In genomic region chr13:40120288-40120687, GRCh38 we compare ENCODE assay signal across 19 cellular contexts.
DNase-seq lines count a peak whose midpoint lies in the region; ATAC-seq, FAIRE-seq and TF ChIP-seq lines count a peak whose summit lies in the region.
"Had no signal": no experiment of that assay in that cellular context is flagged by ENCODE, and none has a peak within 500 bp of the region (broad histone marks: within the 10 kb centered on the region; RNA-seq: fewer than 3 reads in every experiment).

No MANE protein-coding gene starts in this region.

- no peaks in the 10 kb centered on the region for H3K36me3 Mint-ChIP-seq in astrocyte (ENCODE audit: low read depth, unreplicated experiment)
- no peaks in the 10 kb centered on the region for H3K36me3 Mint-ChIP-seq in natural killer cell treated with Interleukin-12 subunit alpha and Interleukin-12 subunit beta and Interleukin-15 and Interleukin-18, amount 100 ng/mL, for 72 hours
- H3K36me3 Mint-ChIP-seq in activated CD4-positive, alpha-beta memory T cell treated with anti-CD3 and anti-CD28 coated beads, Interleukin-2, amount 10 ng/mL, durations not matched to agents 7 days and 5 days (ENCODE audit: low read depth) = peaks cover 10% of the 10 kb centered on the region
- H3K36me3 Mint-ChIP-seq: immature natural killer cell had no signal

- no peak for ATAC-seq in natural killer cell treated with Interleukin-12 subunit alpha and Interleukin-12 subunit beta and Interleukin-15 and Interleukin-18, amount 100 ng/mL, for 72 hours
- ATAC-seq: A549; effector memory CD8-positive, alpha-beta T cell had no signal

- CTCF ChIA-PET in activated CD4-positive, alpha-beta memory T cell treated with anti-CD3 and anti-CD28 coated beads, Interleukin-2, amount 10 ng/mL, durations not matched to agents 7 days and 5 days (lab: Charles Lee) = no interaction called here

- H3K36me3 ChIP-seq in ACC112 (ENCODE audit: insufficient read depth, low read length) = no peaks in the 10 kb centered on the region
- no peaks in the 10 kb centered on the region for H3K36me3 ChIP-seq in astrocyte (ENCODE audit: insufficient read depth, low read length)
- H3K36me3 ChIP-seq: transverse colon had no signal

- H3K27ac ChIP-seq in ACC112 (ENCODE audit: low read depth, low read length) (peak overlapping the region; percentile 81), astrocyte (ENCODE audit: low read depth, low read length) (no peak overlapping the region)
- H3K27ac ChIP-seq: A549, PC-9, transverse colon had no signal

- H3K27ac Mint-ChIP-seq in astrocyte (ENCODE audit: unreplicated experiment) = no peak overlapping the region
- no peak overlapping the region for H3K27ac Mint-ChIP-seq in natural killer cell treated with Interleukin-12 subunit alpha and Interleukin-12 subunit beta and Interleukin-15 and Interleukin-18, amount 100 ng/mL, for 72 hours
- no peak overlapping the region for H3K27ac Mint-ChIP-seq in activated CD4-positive, alpha-beta memory T cell treated with anti-CD3 and anti-CD28 coated beads, Interleukin-2, amount 10 ng/mL, durations not matched to agents 7 days and 5 days

- H4K20me1 ChIP-seq in astrocyte (ENCODE audit: insufficient read depth, low read length) = no peaks in the 10 kb centered on the region

- H3K4me1 ChIP-seq in ACC112 (ENCODE audit: control insufficient read depth, insufficient read depth, low read length, unreplicated experiment) (peaks cover 28% of the 10 kb centered on the region), astrocyte (ENCODE audit: insufficient read depth, low read length) (peaks cover 10% of the 10 kb centered on the region)

- peak; percentile 63 for DNase-seq in astrocyte (ENCODE audit: low read depth)
- DNase-seq in fibroblast of villous mesenchyme (ENCODE audit: low read depth) = peak; percentile 77
- peak; percentile 55 for DNase-seq in renal cortical epithelial cell (ENCODE audit: low read depth)
- no peak for DNase-seq in GM19238 (ENCODE audit: insufficient read length, low spot score)
- no peak for DNase-seq in A172 (ENCODE audit: low spot score)
- DNase-seq in natural killer cell treated with Interleukin-12 subunit alpha and Interleukin-12 subunit beta and Interleukin-15 and Interleukin-18, amount 100 ng/mL, for 72 hours (ENCODE audit: low spot score) = no peak
- DNase-seq in activated CD4-positive, alpha-beta memory T cell treated with anti-CD3 and anti-CD28 coated beads, Interleukin-2, amount 10 ng/mL, durations not matched to agents 7 days and 5 days = no peak
- DNase-seq: activated CD4-positive, alpha-beta T cell treated with anti-CD3 and anti-CD28 coated beads for 48 hours; activated naive CD4-positive, alpha-beta T cell treated with anti-CD3 and anti-CD28 coated beads, Interleukin-2, amount 50 U/mL, for 16 hours; effector memory CD8-positive, alpha-beta T cell; immature natural killer cell; NCI-H1092 treated with DMSO at 0.1 percent for 48 hours; NCI-H2107; PC-9; stimulated activated CD4-positive, alpha-beta T cell treated with anti-CD3 and anti-CD28 coated beads, Interleukin-4, amount 100 ng/mL, for 4 hours; transverse colon had no signal

- no peak for FAIRE-seq in astrocyte (lab: Jason Lieb, UNC)
- FAIRE-seq: A549 had no signal

- H3K27me3 ChIP-seq in ACC112 (ENCODE audit: insufficient read depth, low read length) (no peaks in the 10 kb centered on the region), astrocyte (ENCODE audit: insufficient read depth, low read length) (no peaks in the 10 kb centered on the region)
- H3K27me3 ChIP-seq: transverse colon had no signal

- H3K9me3 ChIP-seq in astrocyte (ENCODE audit: insufficient read depth, low read depth, low read length) = peaks cover 3% of the 10 kb centered on the region
- H3K9me3 ChIP-seq: transverse colon had no signal

- POLR2A ChIA-PET in activated CD4-positive, alpha-beta memory T cell treated with anti-CD3 and anti-CD28 coated beads, Interleukin-2, amount 10 ng/mL, durations not matched to agents 7 days and 5 days (lab: Charles Lee) = no interaction called here

- peaks cover 5% of the 10 kb centered on the region for H3K9me3 Mint-ChIP-seq in astrocyte (ENCODE audit: unreplicated experiment)
- H3K9me3 Mint-ChIP-seq in natural killer cell treated with Interleukin-12 subunit alpha and Interleukin-12 subunit beta and Interleukin-15 and Interleukin-18, amount 100 ng/mL, for 72 hours = no peaks in the 10 kb centered on the region
- peaks cover 12% of the 10 kb centered on the region for H3K9me3 Mint-ChIP-seq in activated CD4-positive, alpha-beta memory T cell treated with anti-CD3 and anti-CD28 coated beads, Interleukin-2, amount 10 ng/mL, durations not matched to agents 7 days and 5 days
- H3K9me3 Mint-ChIP-seq: central memory CD8-positive, alpha-beta T cell; effector memory CD8-positive, alpha-beta T cell; immature natural killer cell had no signal

- no peak overlapping the region for H3K4me2 ChIP-seq in astrocyte (ENCODE audit: low read length)
- H3K4me2 ChIP-seq: A549, PC-9 had no signal

- peaks cover 12% of the 10 kb centered on the region for H3K4me1 Mint-ChIP-seq in astrocyte (ENCODE audit: low read depth, unreplicated experiment)
- peaks cover 2 to 15% of the 10 kb centered on the region in 2 donors for H3K4me1 Mint-ChIP-seq in natural killer cell treated with Interleukin-12 subunit alpha and Interleukin-12 subunit beta and Interleukin-15 and Interleukin-18, amount 100 ng/mL, for 72 hours (ENCODE audit: low read depth in 2 of 2)
- peaks cover 20% of the 10 kb centered on the region for H3K4me1 Mint-ChIP-seq in activated CD4-positive, alpha-beta memory T cell treated with anti-CD3 and anti-CD28 coated beads, Interleukin-2, amount 10 ng/mL, durations not matched to agents 7 days and 5 days

- no peak overlapping the region for H3K4me3 Mint-ChIP-seq in astrocyte (ENCODE audit: unreplicated experiment)
- no peak overlapping the region for H3K4me3 Mint-ChIP-seq in natural killer cell treated with Interleukin-12 subunit alpha and Interleukin-12 subunit beta and Interleukin-15 and Interleukin-18, amount 100 ng/mL, for 72 hours
- H3K4me3 Mint-ChIP-seq in activated CD4-positive, alpha-beta memory T cell treated with anti-CD3 and anti-CD28 coated beads, Interleukin-2, amount 10 ng/mL, durations not matched to agents 7 days and 5 days = no peak overlapping the region
- H3K4me3 Mint-ChIP-seq: central memory CD8-positive, alpha-beta T cell; effector memory CD8-positive, alpha-beta T cell; immature natural killer cell had no signal

- TF ChIP-seq CTCF in astrocyte (IDR thresholded peaks at IDR 0.05; ENCODE audit: insufficient read depth, low read depth, low read length) (no peak), fibroblast of villous mesenchyme (IDR thresholded peaks at IDR 0.05; ENCODE audit: insufficient read depth, low read depth, low read length) (no peak)

- no peaks in the 10 kb centered on the region for H3K79me2 ChIP-seq in ACC112 (ENCODE audit: control insufficient read depth, insufficient read depth, low read length, unreplicated experiment)
- no peaks in the 10 kb centered on the region for H3K79me2 ChIP-seq in astrocyte (ENCODE audit: insufficient read depth, low read length)

- H3K27me3 Mint-ChIP-seq in astrocyte (ENCODE audit: low read depth, unreplicated experiment) = peaks cover 5% of the 10 kb centered on the region
- no peaks in the 10 kb centered on the region for H3K27me3 Mint-ChIP-seq in natural killer cell treated with Interleukin-12 subunit alpha and Interleukin-12 subunit beta and Interleukin-15 and Interleukin-18, amount 100 ng/mL, for 72 hours
- H3K27me3 Mint-ChIP-seq in activated CD4-positive, alpha-beta memory T cell treated with anti-CD3 and anti-CD28 coated beads, Interleukin-2, amount 10 ng/mL, durations not matched to agents 7 days and 5 days = no peaks in the 10 kb centered on the region
- H3K27me3 Mint-ChIP-seq: central memory CD8-positive, alpha-beta T cell; effector memory CD8-positive, alpha-beta T cell had no signal

- peak overlapping the region; percentile 75 for H2AFZ ChIP-seq in ACC112 (ENCODE audit: low read length, unreplicated experiment)
- no peak overlapping the region for H2AFZ ChIP-seq in astrocyte (ENCODE audit: low read depth, low read length)
- H2AFZ ChIP-seq: PC-9 had no signal

- no peak overlapping the region for H3K9ac ChIP-seq in astrocyte (ENCODE audit: low read length)

- peak overlapping the region; percentile 3; the same call in 1 of the 2 replicates for H3K4me3 ChIP-seq in ACC112 (ENCODE audit: low read depth, low read length)
- H3K4me3 ChIP-seq in astrocyte (ENCODE audit: insufficient read depth, low read depth, low read length) = no peak overlapping the region
- H3K4me3 ChIP-seq in fibroblast of villous mesenchyme (ENCODE audit: low read depth, low read length) = no peak overlapping the region
- H3K4me3 ChIP-seq: A549, PC-9, transverse colon had no signal

Comparison
In these comparisons a context has a peak if more than half of its experiments do, and no peak if none do; other contexts are left out.
1. DNase-seq: peak in astrocyte (single experiment), fibroblast of villous mesenchyme (single experiment) and renal cortical epithelial cell (single experiment); none in GM19238 (single experiment), A172 (single experiment), natural killer cell treated with Interleukin-12 subunit alpha and Interleukin-12 subunit beta and Interleukin-15 and Interleukin-18, amount 100 ng/mL, for 72 hours (single experiment) and activated CD4-positive, alpha-beta memory T cell treated with anti-CD3 and anti-CD28 coated beads, Interleukin-2, amount 10 ng/mL, durations not matched to agents 7 days and 5 days (single experiment).